In the genomic region with DNA sequence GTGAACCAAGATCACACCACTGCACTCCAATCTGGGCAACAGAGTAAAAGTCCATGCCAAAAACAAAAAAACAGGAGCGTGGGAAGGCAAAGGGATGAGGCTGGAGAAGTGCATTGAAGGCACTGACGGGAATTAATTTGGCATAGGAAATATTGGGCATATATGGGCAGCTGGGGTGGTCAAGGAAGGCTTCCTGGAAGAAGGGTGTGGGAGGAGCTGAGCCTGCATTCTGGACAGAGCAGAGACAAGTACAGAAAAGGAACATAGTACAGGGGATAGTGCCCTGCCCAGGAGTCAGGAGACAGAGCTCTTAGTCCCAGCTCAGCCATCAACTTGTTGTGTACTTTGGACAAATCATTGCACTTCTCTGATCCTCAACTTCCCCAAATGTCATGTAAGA, we compare ENCODE assay signal across 22 cellular contexts. TPM values are rescaled to one million over a fixed set of nuclear protein-coding genes. Genes with fewer than 3 reads are reported as not detected.
"Had no signal": no experiment of that assay in that cellular context is flagged by ENCODE, and none has a peak within 500 bp of the region (broad histone marks: within the 10 kb centered on the region; RNA-seq: fewer than 3 reads in every experiment).

No MANE protein-coding gene starts in this region.

- ATAC-seq: esophagus mucosa; left cardiac atrium; lower lobe of right lung; stimulated activated memory B cell treated with anti-CD40 and anti-IgM and Interleukin-4, amounts not matched to agents 10 μg/mL and 1 μg/mL and 100 μg/mL, for 72 hours had no signal

- H3K4me1 Mint-ChIP-seq: central memory CD8-positive, alpha-beta T cell had no signal

- H3K36me3 Mint-ChIP-seq: immature natural killer cell; memory B cell; mesothelial cell of epicardium; stimulated activated memory B cell treated with anti-CD40 and anti-IgM and Interleukin-4, amounts not matched to agents 10 μg/mL and 1 μg/mL and 100 μg/mL, for 72 hours had no signal

- H3K4me3 Mint-ChIP-seq: central memory CD8-positive, alpha-beta T cell; immature natural killer cell; memory B cell; mesothelial cell of epicardium; nephron; stimulated activated memory B cell treated with anti-CD40 and anti-IgM and Interleukin-4, amounts not matched to agents 10 μg/mL and 1 μg/mL and 100 μg/mL, for 72 hours; stimulated activated naive CD8-positive, alpha-beta T cell treated with anti-CD3 and anti-CD28 coated beads, Interleukin-15, Interleukin-2, amounts not matched to agents 100 ng/mL and 50 ng/mL, for 24 hours had no signal

- H3K27me3 ChIP-seq: dorsolateral prefrontal cortex, right atrium auricular region had no signal

- H3K9me3 ChIP-seq: left ventricle myocardium inferior, lower lobe of right lung, neutrophil, right atrium auricular region, thoracic aorta had no signal

- H3K4me3 ChIP-seq: dorsolateral prefrontal cortex, left ventricle myocardium inferior, lower lobe of right lung, right atrium auricular region, thoracic aorta had no signal

- H3K27ac Mint-ChIP-seq: immature natural killer cell; memory B cell; mesothelial cell of epicardium; stimulated activated memory B cell treated with anti-CD40 and anti-IgM and Interleukin-4, amounts not matched to agents 10 μg/mL and 1 μg/mL and 100 μg/mL, for 72 hours; stimulated activated naive CD8-positive, alpha-beta T cell treated with anti-CD3 and anti-CD28 coated beads, Interleukin-15, Interleukin-2, amounts not matched to agents 100 ng/mL and 50 ng/mL, for 24 hours had no signal

- H3K36me3 ChIP-seq: left ventricle myocardium inferior, lower lobe of right lung, neutrophil, right atrium auricular region, thoracic aorta had no signal

- DNase-seq: cortex of kidney; dorsolateral prefrontal cortex; effector CD8-positive, alpha-beta T cell; foreskin fibroblast; immature natural killer cell; left cardiac atrium; left ventricle myocardium inferior; lower lobe of right lung; posterior cingulate gyrus; small intestine; stimulated activated CD4-positive, alpha-beta T cell treated with anti-CD3 and anti-CD28 coated beads, Interleukin-2, amount 100 ng/mL, for 48 hours; trophoblast cell had no signal

- H3K27ac ChIP-seq: left ventricle myocardium inferior, lower lobe of right lung, neutrophil, right atrium auricular region had no signal

- H3K9me3 Mint-ChIP-seq: central memory CD8-positive, alpha-beta T cell; immature natural killer cell; memory B cell; mesothelial cell of epicardium; nephron; stimulated activated naive CD8-positive, alpha-beta T cell treated with anti-CD3 and anti-CD28 coated beads, Interleukin-15, Interleukin-2, amounts not matched to agents 100 ng/mL and 50 ng/mL, for 24 hours had no signal

RNA-seq across cellular contexts. Expression of a gene that starts 11.7 kb away (rescaled TPM):
- polyA plus RNA-seq: immature natural killer cell had no signal
